ENCODE assay signal across 1 cellular context in genomic region chr1:52368383-52369172, GRCh38.
TF ChIP-seq lines count a peak whose summit lies in the region.

No MANE protein-coding gene starts in this region.

TF ChIP-seq in HepG2, 621 proteins besides CTCF, POLR2A, EP300 and RAD21 (continued from another document and continues in another):
- TF ChIP-seq DRAP1 (CRISPR knock-in tag; IDR thresholded peaks at IDR 0.05) (peak; percentile 17; the same call in 1 of the 2 replicates), ZNF207 (IDR thresholded peaks at IDR 0.05; ENCODE audit: borderline replicate concordance) (no peak), HHEX (CRISPR knock-in tag; IDR thresholded peaks at IDR 0.05) (no peak), FOXK2 (IDR thresholded peaks at IDR 0.05) (no peak), ZNF576 (CRISPR knock-in tag; IDR thresholded peaks at IDR 0.05) (no peak), ELF3 (CRISPR knock-in tag; IDR thresholded peaks at IDR 0.05) (no peak; the same call in 1 of the 2 replicates), NONO (IDR thresholded peaks at IDR 0.05) (no peak), NONO (CRISPR knock-in tag; conservative IDR thresholded peaks at IDR 0.05) (peak; percentile 50; the same call in 1 of the 2 replicates), RBFOX2 (IDR thresholded peaks at IDR 0.05; ENCODE audit: low read depth, low read length) (peak; percentile 81), GATAD1 (CRISPR knock-in tag; IDR thresholded peaks at IDR 0.05) (0 out of 2 replicates have a peak, but pooled peaks have one; percentile 11), ZNF282 (IDR thresholded peaks at IDR 0.05; ENCODE audit: partially characterized antibody) (no peak), SOX13 (IDR thresholded peaks at IDR 0.05) (no peak), SOX13 (CRISPR knock-in tag; conservative IDR thresholded peaks at IDR 0.05 in 1 of 2, IDR thresholded peaks at IDR 0.05 in 1 of 2) (no peak), ZNF44 (CRISPR knock-in tag; IDR thresholded peaks at IDR 0.05) (no peak), ZSCAN25 (CRISPR knock-in tag; IDR thresholded peaks at IDR 0.05) (no peak), PHF20 (CRISPR knock-in tag; IDR thresholded peaks at IDR 0.05) (peak; percentile 40), THAP11 (CRISPR knock-in tag; IDR thresholded peaks at IDR 0.05) (0 out of 2 replicates have a peak, but pooled peaks have one; percentile 3), ZFP62 (CRISPR knock-in tag; IDR thresholded peaks at IDR 0.05) (no peak), JUN (CRISPR knock-in tag; IDR thresholded peaks at IDR 0.05) (no peak), HMG20A (CRISPR knock-in tag; IDR thresholded peaks at IDR 0.05; ENCODE audit: borderline replicate concordance) (no peak), ZNF180 (CRISPR knock-in tag; IDR thresholded peaks at IDR 0.05; ENCODE audit: borderline replicate concordance, low read depth) (no peak), ZNF543 (CRISPR knock-in tag; IDR thresholded peaks at IDR 0.05) (no peak), ZSCAN21 (CRISPR knock-in tag; IDR thresholded peaks at IDR 0.05; ENCODE audit: borderline replicate concordance) (0 out of 2 replicates have a peak, but pooled peaks have one; percentile 37), KAT2B (IDR thresholded peaks at IDR 0.05; ENCODE audit: borderline replicate concordance, low read depth, low read length) (no peak), SNAPC2 (CRISPR knock-in tag; IDR thresholded peaks at IDR 0.05) (no peak), ZNF12 (CRISPR knock-in tag; IDR thresholded peaks at IDR 0.05) (no peak), ERF (CRISPR knock-in tag; IDR thresholded peaks at IDR 0.05) (peak; percentile 62), ZNF670 (CRISPR knock-in tag; IDR thresholded peaks at IDR 0.05; ENCODE audit: borderline replicate concordance) (no peak), MAFK (conservative IDR thresholded peaks at IDR 0.05 in 1 of 2, IDR thresholded peaks at IDR 0.05 in 1 of 2; ENCODE audit: low read length in 2 of 2) (no peak), ZNF256 (CRISPR knock-in tag; conservative IDR thresholded peaks at IDR 0.05) (no peak), KDM5B (CRISPR knock-in tag; IDR thresholded peaks at IDR 0.05; ENCODE audit: borderline replicate concordance) (peak; percentile 48; the same call in 1 of the 2 replicates), NR2F6 (IDR thresholded peaks at IDR 0.05) (no peak), NR2F6 (CRISPR knock-in tag; IDR thresholded peaks at IDR 0.05) (no peak), ZNF776 (CRISPR knock-in tag; IDR thresholded peaks at IDR 0.05) (no peak), DR1 (CRISPR knock-in tag; IDR thresholded peaks at IDR 0.05) (no peak), NFKBIZ (CRISPR knock-in tag; IDR thresholded peaks at IDR 0.05) (no peak), ZNF563 (CRISPR knock-in tag; IDR thresholded peaks at IDR 0.05) (0 out of 2 replicates have a peak, but pooled peaks have one; percentile 32), MED1 (CRISPR knock-in tag; IDR thresholded peaks at IDR 0.05) (no peak), THAP7 (CRISPR knock-in tag; IDR thresholded peaks at IDR 0.05) (no peak), GTF3A (CRISPR knock-in tag; conservative IDR thresholded peaks at IDR 0.05) (no peak), NFATC3 (CRISPR knock-in tag; IDR thresholded peaks at IDR 0.05) (0 out of 2 replicates have a peak, but pooled peaks have one; percentile 28), GABPA (IDR thresholded peaks at IDR 0.05; ENCODE audit: low read depth, low read length) (no peak), GABPA (CRISPR knock-in tag; IDR thresholded peaks at IDR 0.05; ENCODE audit: low read depth) (no peak), ZIK1 (CRISPR knock-in tag; IDR thresholded peaks at IDR 0.05; ENCODE audit: borderline replicate concordance, low read depth) (0 out of 2 replicates have a peak, but pooled peaks have one; percentile 33), ZFP36L2 (CRISPR knock-in tag; IDR thresholded peaks at IDR 0.05) (no peak), POLR2AphosphoS2 (IDR thresholded peaks at IDR 0.05; ENCODE audit: low read depth, low read length) (no peak), POLR2G (IDR thresholded peaks at IDR 0.05; ENCODE audit: low read depth, low read length) (peak; percentile 52; the same call in 1 of the 2 replicates), ZNF354B (CRISPR knock-in tag; IDR thresholded peaks at IDR 0.05) (no peak), ZNF562 (CRISPR knock-in tag; IDR thresholded peaks at IDR 0.05; ENCODE audit: borderline replicate concordance) (no peak), CHCHD3 (CRISPR knock-in tag; IDR thresholded peaks at IDR 0.05) (no peak), ZNF639 (CRISPR knock-in tag; conservative IDR thresholded peaks at IDR 0.05) (no peak), ZNF3 (CRISPR knock-in tag; IDR thresholded peaks at IDR 0.05) (no peak), JDP2 (CRISPR knock-in tag; IDR thresholded peaks at IDR 0.05; ENCODE audit: borderline replicate concordance) (no peak), JUND (CRISPR knock-in tag; IDR thresholded peaks at IDR 0.05) (no peak), ZNF441 (CRISPR knock-in tag; IDR thresholded peaks at IDR 0.05; ENCODE audit: borderline replicate concordance) (no peak), RARA (CRISPR knock-in tag; IDR thresholded peaks at IDR 0.05) (no peak), ZNF383 (CRISPR knock-in tag; IDR thresholded peaks at IDR 0.05; ENCODE audit: borderline replicate concordance) (no peak), SP2 (CRISPR knock-in tag; IDR thresholded peaks at IDR 0.05) (no peak), U2AF1 (optimal IDR thresholded peaks at IDR 0.05; ENCODE audit: low read depth, low read length) (no peak), FOXP1 (IDR thresholded peaks at IDR 0.05) (no peak), FOXP1 (CRISPR knock-in tag; IDR thresholded peaks at IDR 0.05) (no peak)
- TF ChIP-seq, protein P1, sequence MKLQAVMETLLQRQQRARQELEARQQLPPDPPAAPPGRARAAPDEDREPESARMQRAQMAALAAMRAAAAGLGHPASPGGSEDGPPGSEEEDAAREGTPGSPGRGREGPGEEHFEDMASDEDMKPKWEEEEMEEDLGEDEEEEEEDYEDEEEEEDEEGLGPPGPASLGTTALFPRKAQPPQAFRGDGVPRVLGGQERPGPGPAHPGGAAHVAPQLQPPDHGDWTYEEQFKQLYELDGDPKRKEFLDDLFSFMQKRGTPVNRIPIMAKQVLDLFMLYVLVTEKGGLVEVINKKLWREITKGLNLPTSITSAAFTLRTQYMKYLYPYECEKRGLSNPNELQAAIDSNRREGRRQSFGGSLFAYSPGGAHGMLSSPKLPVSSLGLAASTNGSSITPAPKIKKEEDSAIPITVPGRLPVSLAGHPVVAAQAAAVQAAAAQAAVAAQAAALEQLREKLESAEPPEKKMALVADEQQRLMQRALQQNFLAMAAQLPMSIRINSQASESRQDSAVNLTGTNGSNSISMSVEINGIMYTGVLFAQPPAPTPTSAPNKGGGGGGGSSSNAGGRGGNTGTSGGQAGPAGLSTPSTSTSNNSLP (IDR thresholded peaks at IDR 0.05; ENCODE audit: low read depth, low read length): no peak
- TF ChIP-seq, protein P2, sequence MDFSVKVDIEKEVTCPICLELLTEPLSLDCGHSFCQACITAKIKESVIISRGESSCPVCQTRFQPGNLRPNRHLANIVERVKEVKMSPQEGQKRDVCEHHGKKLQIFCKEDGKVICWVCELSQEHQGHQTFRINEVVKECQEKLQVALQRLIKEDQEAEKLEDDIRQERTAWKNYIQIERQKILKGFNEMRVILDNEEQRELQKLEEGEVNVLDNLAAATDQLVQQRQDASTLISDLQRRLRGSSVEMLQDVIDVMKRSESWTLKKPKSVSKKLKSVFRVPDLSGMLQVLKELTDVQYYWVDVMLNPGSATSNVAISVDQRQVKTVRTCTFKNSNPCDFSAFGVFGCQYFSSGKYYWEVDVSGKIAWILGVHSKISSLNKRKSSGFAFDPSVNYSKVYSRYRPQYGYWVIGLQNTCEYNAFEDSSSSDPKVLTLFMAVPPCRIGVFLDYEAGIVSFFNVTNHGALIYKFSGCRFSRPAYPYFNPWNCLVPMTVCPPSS (IDR thresholded peaks at IDR 0.05): no peak
- TF ChIP-seq, protein P3, sequence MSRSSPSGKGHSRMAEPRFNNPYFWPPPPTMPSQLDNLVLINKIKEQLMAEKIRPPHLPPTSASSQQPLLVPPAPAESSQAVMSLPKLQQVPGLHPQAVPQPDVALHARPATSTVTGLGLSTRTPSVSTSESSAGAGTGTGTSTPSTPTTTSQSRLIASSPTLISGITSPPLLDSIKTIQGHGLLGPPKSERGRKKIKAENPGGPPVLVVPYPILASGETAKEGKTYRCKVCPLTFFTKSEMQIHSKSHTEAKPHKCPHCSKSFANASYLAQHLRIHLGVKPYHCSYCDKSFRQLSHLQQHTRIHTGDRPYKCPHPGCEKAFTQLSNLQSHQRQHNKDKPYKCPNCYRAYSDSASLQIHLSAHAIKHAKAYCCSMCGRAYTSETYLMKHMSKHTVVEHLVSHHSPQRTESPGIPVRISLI (CRISPR knock-in tag; IDR thresholded peaks at IDR 0.05; ENCODE audit: borderline replicate concordance): peak; percentile 90
- TF ChIP-seq, protein P4, sequence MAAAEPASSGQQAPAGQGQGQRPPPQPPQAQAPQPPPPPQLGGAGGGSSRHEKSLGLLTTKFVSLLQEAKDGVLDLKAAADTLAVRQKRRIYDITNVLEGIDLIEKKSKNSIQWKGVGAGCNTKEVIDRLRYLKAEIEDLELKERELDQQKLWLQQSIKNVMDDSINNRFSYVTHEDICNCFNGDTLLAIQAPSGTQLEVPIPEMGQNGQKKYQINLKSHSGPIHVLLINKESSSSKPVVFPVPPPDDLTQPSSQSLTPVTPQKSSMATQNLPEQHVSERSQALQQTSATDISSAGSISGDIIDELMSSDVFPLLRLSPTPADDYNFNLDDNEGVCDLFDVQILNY (CRISPR knock-in tag; conservative IDR thresholded peaks at IDR 0.05): no peak
- TF ChIP-seq, protein P5, sequence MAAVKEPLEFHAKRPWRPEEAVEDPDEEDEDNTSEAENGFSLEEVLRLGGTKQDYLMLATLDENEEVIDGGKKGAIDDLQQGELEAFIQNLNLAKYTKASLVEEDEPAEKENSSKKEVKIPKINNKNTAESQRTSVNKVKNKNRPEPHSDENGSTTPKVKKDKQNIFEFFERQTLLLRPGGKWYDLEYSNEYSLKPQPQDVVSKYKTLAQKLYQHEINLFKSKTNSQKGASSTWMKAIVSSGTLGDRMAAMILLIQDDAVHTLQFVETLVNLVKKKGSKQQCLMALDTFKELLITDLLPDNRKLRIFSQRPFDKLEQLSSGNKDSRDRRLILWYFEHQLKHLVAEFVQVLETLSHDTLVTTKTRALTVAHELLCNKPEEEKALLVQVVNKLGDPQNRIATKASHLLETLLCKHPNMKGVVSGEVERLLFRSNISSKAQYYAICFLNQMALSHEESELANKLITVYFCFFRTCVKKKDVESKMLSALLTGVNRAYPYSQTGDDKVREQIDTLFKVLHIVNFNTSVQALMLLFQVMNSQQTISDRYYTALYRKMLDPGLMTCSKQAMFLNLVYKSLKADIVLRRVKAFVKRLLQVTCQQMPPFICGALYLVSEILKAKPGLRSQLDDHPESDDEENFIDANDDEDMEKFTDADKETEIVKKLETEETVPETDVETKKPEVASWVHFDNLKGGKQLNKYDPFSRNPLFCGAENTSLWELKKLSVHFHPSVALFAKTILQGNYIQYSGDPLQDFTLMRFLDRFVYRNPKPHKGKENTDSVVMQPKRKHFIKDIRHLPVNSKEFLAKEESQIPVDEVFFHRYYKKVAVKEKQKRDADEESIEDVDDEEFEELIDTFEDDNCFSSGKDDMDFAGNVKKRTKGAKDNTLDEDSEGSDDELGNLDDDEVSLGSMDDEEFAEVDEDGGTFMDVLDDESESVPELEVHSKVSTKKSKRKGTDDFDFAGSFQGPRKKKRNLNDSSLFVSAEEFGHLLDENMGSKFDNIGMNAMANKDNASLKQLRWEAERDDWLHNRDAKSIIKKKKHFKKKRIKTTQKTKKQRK (IDR thresholded peaks at IDR 0.05; ENCODE audit: low read length): no peak
- TF ChIP-seq, protein P6, sequence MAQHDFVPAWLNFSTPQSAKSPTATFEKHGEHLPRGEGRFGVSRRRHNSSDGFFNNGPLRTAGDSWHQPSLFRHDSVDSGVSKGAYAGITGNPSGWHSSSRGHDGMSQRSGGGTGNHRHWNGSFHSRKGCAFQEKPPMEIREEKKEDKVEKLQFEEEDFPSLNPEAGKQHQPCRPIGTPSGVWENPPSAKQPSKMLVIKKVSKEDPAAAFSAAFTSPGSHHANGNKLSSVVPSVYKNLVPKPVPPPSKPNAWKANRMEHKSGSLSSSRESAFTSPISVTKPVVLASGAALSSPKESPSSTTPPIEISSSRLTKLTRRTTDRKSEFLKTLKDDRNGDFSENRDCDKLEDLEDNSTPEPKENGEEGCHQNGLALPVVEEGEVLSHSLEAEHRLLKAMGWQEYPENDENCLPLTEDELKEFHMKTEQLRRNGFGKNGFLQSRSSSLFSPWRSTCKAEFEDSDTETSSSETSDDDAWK (CRISPR knock-in tag; IDR thresholded peaks at IDR 0.05): no peak
- TF ChIP-seq, protein P7, sequence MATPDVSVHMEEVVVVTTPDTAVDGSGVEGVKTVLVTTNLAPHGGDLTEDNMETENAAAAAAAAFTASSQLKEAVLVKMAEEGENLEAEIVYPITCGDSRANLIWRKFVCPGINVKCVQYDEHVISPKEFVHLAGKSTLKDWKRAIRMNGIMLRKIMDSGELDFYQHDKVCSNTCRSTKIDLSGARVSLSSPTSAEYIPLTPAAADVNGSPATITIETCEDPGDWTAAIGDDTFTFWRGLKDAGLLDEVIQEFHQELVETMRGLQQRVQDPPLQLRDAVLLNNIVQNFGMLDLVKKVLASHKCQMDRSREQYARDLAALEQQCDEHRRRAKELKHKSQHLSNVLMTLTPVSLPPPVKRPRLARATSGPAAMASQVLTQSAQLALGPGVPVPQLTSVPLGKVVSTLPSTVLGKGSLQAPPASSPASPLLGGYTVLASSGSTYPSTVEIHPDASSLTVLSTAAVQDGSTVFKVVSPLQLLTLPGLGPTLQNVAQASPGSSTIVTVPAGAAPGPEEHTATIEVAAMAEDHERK (CRISPR knock-in tag; IDR thresholded peaks at IDR 0.05; ENCODE audit: low read depth): no peak
